18 cellular contexts compared by ENCODE assay signal in genomic region chr14:31181271-31181670, GRCh38.
"Had no signal": no experiment of that assay in that cellular context is flagged by ENCODE, and none has a peak within 500 bp of the region (broad histone marks: within the 10 kb centered on the region; RNA-seq: fewer than 3 reads in every experiment).

No MANE protein-coding gene starts in this region.

- H3K27me3 Mint-ChIP-seq: progenitor cell of endocrine pancreas had no signal

- H3K27me3 ChIP-seq: esophagus squamous epithelium, gastroesophageal sphincter, pancreas, tibial artery, upper lobe of left lung, uterus had no signal

- ATAC-seq: gastroesophageal sphincter; mucosa of descending colon; natural killer cell; right cardiac atrium; stimulated activated naive CD8-positive, alpha-beta T cell treated with anti-CD3 and anti-CD28 coated beads, Interleukin-15, Interleukin-2, amounts not matched to agents 100 U/mL and 50 U/mL, for 24 hours had no signal

- H3K4me1 ChIP-seq: uterus had no signal

- H3K9me3 Mint-ChIP-seq: natural killer cell had no signal

- H3K36me3 Mint-ChIP-seq: natural killer cell had no signal

- H3K4me3 Mint-ChIP-seq: natural killer cell had no signal

- H3K36me3 ChIP-seq: uterus had no signal

- H3K27ac ChIP-seq: esophagus squamous epithelium, gastroesophageal sphincter, pancreas, tibial artery, upper lobe of left lung, uterus had no signal

- DNase-seq: esophagus squamous epithelium; foreskin fibroblast; glutamatergic neuron; islet precursor cell; mammary epithelial cell; mucosa of descending colon; natural killer cell; occipital lobe; pancreas; right cardiac atrium; stimulated activated CD4-positive, alpha-beta T cell treated with anti-CD3 and anti-CD28 coated beads, Interleukin-2, amount 100 ng/mL, for 48 hours; stimulated activated naive CD8-positive, alpha-beta T cell treated with anti-CD3 and anti-CD28 coated beads, Interleukin-15, Interleukin-2, amounts not matched to agents 100 U/mL and 50 U/mL, for 24 hours; tibial artery; upper lobe of left lung; uterus had no signal

- H3K4me2 ChIP-seq: smooth muscle cell had no signal

- H3K4me3 ChIP-seq: esophagus squamous epithelium, gastroesophageal sphincter, mucosa of descending colon, pancreas, smooth muscle cell, tibial artery, upper lobe of left lung, uterus had no signal
